8 cellular contexts compared by ENCODE assay signal in genomic region chr20:36462440-36463211, GRCh38.
A peak's percentile ranks its signal among the peaks of the same experiment; 100 is the strongest.
DNase-seq lines count a peak whose midpoint lies in the region; ATAC-seq and TF ChIP-seq lines count a peak whose summit lies in the region.

No MANE protein-coding gene starts in this region.

- no peaks in the 10 kb centered on the region for H3K9me3 Mint-ChIP-seq in CD4-positive, alpha-beta memory T cell

- H3K4me1 Mint-ChIP-seq in CD4-positive, alpha-beta memory T cell: peaks cover 48 to 73% (median 59%) of the 10 kb centered on the region in 4 donors

- no peak for TF ChIP-seq EP300 in sigmoid colon (IDR thresholded peaks at IDR 0.05)

- DNase-seq in CD4-positive, alpha-beta memory T cell: peak in 1 of 5 donors; percentile 8
- DNase-seq in KBM-7 (peak; percentile 65), hypothalamus (lab: John Stamatoyannopoulos, UW) (peak in 27 of 51 donors; percentile 5 to 56 (median 28)), sigmoid colon (peak; percentile 88), dedifferentiated amniotic fluid mesenchymal stem cell (ENCODE audit: extremely low spot score) (no peak)
- DNase-seq in activated CD4-positive, alpha-beta T cell treated with anti-CD3 and anti-CD28 coated beads for 4 hours: no peak

- H3K27ac ChIP-seq in CD4-positive, alpha-beta memory T cell (ENCODE audit: low read depth, low read length): peak overlapping the region; percentile 77
- H3K27ac ChIP-seq in adipose tissue (ENCODE audit: low read depth, low read length) (peak overlapping the region; percentile 43), sigmoid colon (peak overlapping the region; percentile 93 to 99 (median 98))

- H3K27me3 ChIP-seq in CD4-positive, alpha-beta memory T cell (ENCODE audit: insufficient read depth, low read length): no peaks in the 10 kb centered on the region
- no peaks in the 10 kb centered on the region for H3K27me3 ChIP-seq in sigmoid colon

- H3K9me3 ChIP-seq in CD4-positive, alpha-beta memory T cell (ENCODE audit: control insufficient read depth in 1 of 2, low read length in 2 of 2): no peaks in the 10 kb centered on the region
- no peaks in the 10 kb centered on the region for H3K9me3 ChIP-seq in sigmoid colon

- TF ChIP-seq POLR2A in sigmoid colon (IDR thresholded peaks at IDR 0.05): peak in 1 of 2 donors; percentile 28

- ATAC-seq in GM19455 (IDR thresholded peaks at IDR 0.05; ENCODE audit: unreplicated experiment): no peak

- POLR2A ChIA-PET in CD4-positive, alpha-beta memory T cell (lab: Charles Lee; ENCODE audit: partially characterized antibody): interaction anchor here (0.6 to 5.5 kb wide), 3 partner anchors 10 to 181 kb away, joined by 3 to 33 read pairs (median 3); no protein-coding TSS in a partner anchor

- in situ Hi-C loops in KBM-7 (cut with MboI; ENCODE audit: low pct_unique_long_range_greater_than_20kb, low sequenced_read_pairs): no loop called here

- intact Hi-C loops in CD4-positive, alpha-beta memory T cell (cut with micrococcal nuclease): loop anchor here (2.0 kb wide), 1 partner anchor 110 kb away; the partner anchor contains the start of gene TGIF2
- intact Hi-C loops in sigmoid colon (cut with DNase I): loop anchor here (2.0 to 10.0 kb wide), 3 partner anchors 78 to 402 kb away; partner anchors contain the start of genes MYL9 and NDRG3

- TF ChIP-seq CTCF in sigmoid colon (IDR thresholded peaks at IDR 0.05): no peak

- peak overlapping the region; percentile 64 to 81 for H3K4me3 ChIP-seq in CD4-positive, alpha-beta memory T cell (ENCODE audit: low read length in 2 of 2)
- H3K4me3 ChIP-seq in sigmoid colon: peak overlapping the region; percentile 65 to 88 (median 81)

- peaks cover 0 to 15% of the 10 kb centered on the region in 2 donors for H3K36me3 Mint-ChIP-seq in CD4-positive, alpha-beta memory T cell

- H3K4me1 ChIP-seq in CD4-positive, alpha-beta memory T cell (ENCODE audit: insufficient read depth, low read length): peaks cover 65% of the 10 kb centered on the region
- peaks cover 0 to 59% (median 55%) of the 10 kb centered on the region in 4 donors for H3K4me1 ChIP-seq in sigmoid colon

- CTCF ChIA-PET in CD4-positive, alpha-beta memory T cell (lab: Charles Lee; ENCODE audit: partially characterized antibody): interaction anchor here (1.4 kb wide), 1 partner anchor 125 kb away, joined by 3 read pairs; no protein-coding TSS in a partner anchor

- H3K4me3 Mint-ChIP-seq in CD4-positive, alpha-beta memory T cell: peak overlapping the region; percentile 92 to 96 (median 93)

- no peaks in the 10 kb centered on the region for H3K36me3 ChIP-seq in CD4-positive, alpha-beta memory T cell (ENCODE audit: insufficient read depth, low read length)
- H3K36me3 ChIP-seq in sigmoid colon: no peaks in the 10 kb centered on the region

- H3K27me3 Mint-ChIP-seq in CD4-positive, alpha-beta memory T cell: no peaks in the 10 kb centered on the region

- 1 to 5% (median 2%) methylated on average over 16 to 21 of the region's 21 CpGs for WGBS in adipose tissue, 3 donors
- 4% methylated on average over 21 of the region's 21 CpGs for WGBS in sigmoid colon, 2 donors

- peak overlapping the region; percentile 95 to 99 (median 97) for H3K27ac Mint-ChIP-seq in CD4-positive, alpha-beta memory T cell

Comparison
In these comparisons a context has a peak if more than half of its experiments do, and no peak if none do; other contexts are left out.
1. DNase-seq: peak in KBM-7 (single experiment), hypothalamus (27 of 51) and sigmoid colon (single experiment); none in activated CD4-positive, alpha-beta T cell treated with anti-CD3 and anti-CD28 coated beads for 4 hours (0 of 2) and dedifferentiated amniotic fluid mesenchymal stem cell (single experiment).
2. H3K27ac ChIP-seq: peak in every context shown above with its lines; median percentile 98 in sigmoid colon; 77 in CD4-positive, alpha-beta memory T cell; 43 in adipose tissue.